29 cellular contexts compared by ENCODE assay signal in the genomic region with DNA sequence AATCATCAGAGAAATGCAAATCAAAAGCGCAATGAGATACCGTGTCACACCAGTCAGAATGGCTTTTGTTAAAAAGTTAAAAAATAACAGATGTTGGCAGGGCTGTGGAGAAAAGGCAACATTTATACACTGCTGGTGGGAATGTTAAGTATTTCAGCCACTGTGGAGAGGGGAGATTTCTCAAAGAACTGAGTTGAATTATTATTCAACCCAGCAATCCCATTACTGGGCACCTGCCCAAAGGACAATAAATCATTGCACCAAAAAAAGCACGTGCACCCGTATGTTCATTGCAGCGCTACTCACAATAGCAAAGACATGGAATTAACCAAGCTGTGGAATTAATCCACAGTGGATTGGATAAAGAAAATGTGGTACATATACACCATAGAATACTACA.
"Had no signal": no experiment of that assay in that cellular context is flagged by ENCODE, and none has a peak within 500 bp of the region (broad histone marks: within the 10 kb centered on the region; RNA-seq: fewer than 3 reads in every experiment).

No MANE protein-coding gene starts in this region.

- H3K4me1 ChIP-seq: esophagus squamous epithelium, left lung, lower lobe of right lung, prostate gland, uterus had no signal

- H3K4me3 ChIP-seq: esophagus squamous epithelium, left lung, lower lobe of right lung, prostate gland, smooth muscle cell, uterus had no signal

- H3K9me3 ChIP-seq: esophagus squamous epithelium, left lung, lower lobe of right lung, prostate gland, uterus had no signal

- DNase-seq: activated CD4-positive, alpha-beta T cell treated with anti-CD3 and anti-CD28 coated beads for 48 hours; activated CD4-positive, alpha-beta T cell treated with anti-CD3 and anti-CD28 coated beads, Interleukin-2, amount 50 U/mL, for 48 hours; activated CD8-positive, alpha-beta memory T cell treated with anti-CD3 and anti-CD28 coated beads for 24 hours; activated effector memory CD4-positive, alpha-beta T cell treated with Interleukin-2 at 50 U/mL for 16 hours; activated naive CD4-positive, alpha-beta T cell treated with Interleukin-2 at 50 U/mL for 16 hours; anterior cingulate cortex; dermis blood vessel endothelial cell; effector CD4-positive, alpha-beta T cell; esophagus squamous epithelium; foreskin melanocyte; kidney glomerular epithelial cell; left lung; lower lobe of right lung; mesenchymal stem cell; natural killer cell; retina; stimulated activated CD4-positive, alpha-beta T cell treated with anti-CD3 and anti-CD28 coated beads, Interleukin-1b, Interleukin-23, amount 100 ng/mL, for 48 hours; stimulated activated CD4-positive, alpha-beta T cell treated with anti-CD3 and anti-CD28 coated beads, Interleukin-4, amount 100 ng/mL, for 4 hours; stimulated activated CD8-positive, alpha-beta memory T cell treated with anti-CD3 and anti-CD28 coated beads, Interleukin-4, amount 100 ng/mL, for 48 hours; stimulated activated naive CD8-positive, alpha-beta T cell treated with anti-CD3 and anti-CD28 coated beads, Interleukin-15, amount 100 ng/mL, for 72 hours; substantia nigra; T1000; uterus; WERI-Rb-1 had no signal

- H3K27ac ChIP-seq: epithelial cell of prostate, esophagus squamous epithelium, left lung, lower lobe of right lung, prostate gland, uterus, WERI-Rb-1 had no signal

- ATAC-seq: activated CD4-positive, CD25-positive, alpha-beta regulatory T cell treated with anti-CD3 and anti-CD28 coated beads, Interleukin-2, amount 50 U/mL, for 24 hours; left lung; lower lobe of right lung; natural killer cell; stimulated activated memory B cell treated with anti-CD40 and anti-IgM and Interleukin-4, amounts not matched to agents 10 μg/mL and 1 μg/mL and 100 μg/mL, for 72 hours; stimulated activated naive CD8-positive, alpha-beta T cell treated with anti-CD3 and anti-CD28 coated beads, Interleukin-15, amount 100 ng/mL, for 72 hours had no signal

- H3K27me3 ChIP-seq: uterus had no signal

- H3K36me3 ChIP-seq: esophagus squamous epithelium, left lung, lower lobe of right lung, prostate gland, uterus had no signal
